20 cellular contexts compared by ENCODE assay signal in genomic region chr1:201914456-201915235, GRCh38. TPM values are rescaled to one million over a fixed set of nuclear protein-coding genes. Genes with fewer than 3 reads are reported as not detected.
A peak's percentile ranks its signal among the peaks of the same experiment; 100 is the strongest.
DNase-seq lines count a peak whose midpoint lies in the region; ATAC-seq and TF ChIP-seq lines count a peak whose summit lies in the region.
"Had no signal": no experiment of that assay in that cellular context is flagged by ENCODE, and none has a peak within 500 bp of the region (broad histone marks: within the 10 kb centered on the region; RNA-seq: fewer than 3 reads in every experiment).

No MANE protein-coding gene starts in this region.

- H3K36me3 Mint-ChIP-seq in osteocyte (ENCODE audit: unreplicated experiment) (no peaks in the 10 kb centered on the region), WTC11 (no peaks in the 10 kb centered on the region)
- H3K36me3 Mint-ChIP-seq: activated naive CD8-positive, alpha-beta T cell; naive B cell; stimulated activated memory B cell treated with anti-CD40 and anti-IgM and Interleukin-4, amounts not matched to agents 10 μg/mL and 1 μg/mL and 100 μg/mL, for 72 hours had no signal

- no peaks in the 10 kb centered on the region for H3K9me3 ChIP-seq in esophagus squamous epithelium
- H3K9me3 ChIP-seq in tibial nerve = no peaks in the 10 kb centered on the region
- H3K9me3 ChIP-seq: Caco-2, HAP-1 had no signal

- H3K4me1 ChIP-seq in esophagus squamous epithelium (peaks cover 9 to 90% (median 31%) of the 10 kb centered on the region in 3 donors), tibial nerve (peaks cover 7 to 82% (median 28%) of the 10 kb centered on the region in 4 donors)
- H3K4me1 ChIP-seq: Caco-2, HAP-1 had no signal

- peak overlapping the region; percentile 60 for H3K27ac Mint-ChIP-seq in osteocyte (ENCODE audit: unreplicated experiment)
- H3K27ac Mint-ChIP-seq in WTC11 = no peak overlapping the region
- H3K27ac Mint-ChIP-seq: activated CD8-positive, alpha-beta T cell treated with anti-CD3 and anti-CD28 coated beads, Interleukin-2, amount 10 ng/mL, durations not matched to agents 7 days and 5 days; activated naive CD8-positive, alpha-beta T cell; activated T-cell treated with anti-CD3 and anti-CD28 coated beads, Interleukin-2, amount 50 U/mL, for 72 hours; stimulated activated memory B cell treated with anti-CD40 and anti-IgM and Interleukin-4, amounts not matched to agents 10 μg/mL and 1 μg/mL and 100 μg/mL, for 72 hours had no signal

- POLR2A ChIA-PET in WTC11 (lab: Charles Lee) = no interaction called here

- H3K4me3 ChIP-seq in esophagus squamous epithelium (peak overlapping the region in 1 of 4 donors; percentile 11), tibial nerve (no peak overlapping the region)
- H3K4me3 ChIP-seq: HAP-1 had no signal

- TF ChIP-seq CTCF in esophagus squamous epithelium (IDR thresholded peaks at IDR 0.05) (no peak), osteocyte (IDR thresholded peaks at IDR 0.05) (no peak), tibial nerve (IDR thresholded peaks at IDR 0.05) (no peak), WTC11 (IDR thresholded peaks at IDR 0.05) (no peak)

- peaks cover 59% of the 10 kb centered on the region for H3K4me1 Mint-ChIP-seq in osteocyte (ENCODE audit: unreplicated experiment)
- H3K4me1 Mint-ChIP-seq in WTC11 = peaks cover 14% of the 10 kb centered on the region
- H3K4me1 Mint-ChIP-seq: stimulated activated memory B cell treated with anti-CD40 and anti-IgM and Interleukin-4, amounts not matched to agents 10 μg/mL and 1 μg/mL and 100 μg/mL, for 72 hours had no signal

- H3K9me3 Mint-ChIP-seq in osteocyte (ENCODE audit: unreplicated experiment) = no peaks in the 10 kb centered on the region
- H3K9me3 Mint-ChIP-seq in WTC11 = no peaks in the 10 kb centered on the region
- H3K9me3 Mint-ChIP-seq: activated T-cell treated with anti-CD3 and anti-CD28 coated beads, Interleukin-2, amount 50 U/mL, for 72 hours; stimulated activated memory B cell treated with anti-CD40 and anti-IgM and Interleukin-4, amounts not matched to agents 10 μg/mL and 1 μg/mL and 100 μg/mL, for 72 hours had no signal

- H3K27me3 ChIP-seq in esophagus squamous epithelium (no peaks in the 10 kb centered on the region), tibial nerve (no peaks in the 10 kb centered on the region)

- TF ChIP-seq POLR2A in esophagus squamous epithelium (IDR thresholded peaks at IDR 0.05) = no peak
- TF ChIP-seq POLR2A in tibial nerve (IDR thresholded peaks at IDR 0.05) = no peak

- CTCF ChIA-PET in WTC11 (lab: Charles Lee) = interaction anchor here (1.2 kb wide), 2 partner anchors 19 to 30 kb away, joined by 3 to 6 read pairs; no protein-coding TSS in a partner anchor

- WGBS in esophagus squamous epithelium, 2 donors = 73 to 79% methylated on average over 13 to 14 of the region's 14 CpGs
- WGBS in tibial nerve, 2 donors = 75 to 77% methylated on average over 13 to 14 of the region's 14 CpGs

- DNase-seq in NCI-H69 (lab: John Stamatoyannopoulos, UW) (peak; percentile 34), esophagus squamous epithelium (lab: John Stamatoyannopoulos, UW) (no peak), osteocyte (ENCODE audit: extremely low spot score, unreplicated experiment) (no peak), tibial nerve (ENCODE audit: low spot score in 2 of 2) (no peak), WTC11 (ENCODE audit: low spot score) (no peak), NCI-H82 (lab: John Stamatoyannopoulos, UW) (no peak), COLO668 (lab: John Stamatoyannopoulos, UW; ENCODE audit: unreplicated experiment) (no peak)
- DNase-seq: activated CD8-positive, alpha-beta T cell treated with anti-CD3 and anti-CD28 coated beads, Interleukin-2, amount 10 ng/mL, durations not matched to agents 7 days and 5 days; activated T-cell treated with anti-CD3 and anti-CD28 coated beads, Interleukin-2, amount 50 U/mL, for 72 hours; Caco-2; KBM-7; naive B cell; NCI-H2081 had no signal

- H3K27ac ChIP-seq in esophagus squamous epithelium (peak overlapping the region; percentile 27 to 91 (median 78)), tibial nerve (peak overlapping the region; percentile 30 to 91 (median 70))

- intact Hi-C loops in esophagus squamous epithelium (cut with DNase I) = no loop called here

- H3K36me3 ChIP-seq in esophagus squamous epithelium (no peaks in the 10 kb centered on the region), tibial nerve (no peaks in the 10 kb centered on the region)
- H3K36me3 ChIP-seq: HAP-1 had no signal

- ATAC-seq in WTC11 = no peak
- ATAC-seq: activated CD8-positive, alpha-beta T cell treated with anti-CD3 and anti-CD28 coated beads, Interleukin-2, amount 10 ng/mL, durations not matched to agents 7 days and 5 days; activated T-cell treated with anti-CD3 and anti-CD28 coated beads, Interleukin-2, amount 50 U/mL, for 72 hours; Panc1; stimulated activated memory B cell treated with anti-CD40 and anti-IgM and Interleukin-4, amounts not matched to agents 10 μg/mL and 1 μg/mL and 100 μg/mL, for 72 hours had no signal

- no peak overlapping the region for H3K4me3 Mint-ChIP-seq in osteocyte (ENCODE audit: unreplicated experiment)
- H3K4me3 Mint-ChIP-seq in WTC11 = no peak overlapping the region
- H3K4me3 Mint-ChIP-seq: activated CD8-positive, alpha-beta T cell treated with anti-CD3 and anti-CD28 coated beads, Interleukin-2, amount 10 ng/mL, durations not matched to agents 7 days and 5 days; activated naive CD8-positive, alpha-beta T cell; activated T-cell treated with anti-CD3 and anti-CD28 coated beads, Interleukin-2, amount 50 U/mL, for 72 hours; naive B cell; stimulated activated memory B cell treated with anti-CD40 and anti-IgM and Interleukin-4, amounts not matched to agents 10 μg/mL and 1 μg/mL and 100 μg/mL, for 72 hours had no signal

- no peak for TF ChIP-seq EP300 in tibial nerve (IDR thresholded peaks at IDR 0.05)

- H3K27me3 Mint-ChIP-seq in osteocyte (ENCODE audit: unreplicated experiment) = no peaks in the 10 kb centered on the region
- H3K27me3 Mint-ChIP-seq in WTC11 (ENCODE audit: low read depth) = no peaks in the 10 kb centered on the region

TF ChIP-seq in WTC11, 78 proteins besides CTCF, POLR2A, EP300 and RAD21:
- TF ChIP-seq ZBTB43 (CRISPR knock-in tag; IDR thresholded peaks at IDR 0.05) = no peak
- TF ChIP-seq OVOL2 (CRISPR knock-in tag; IDR thresholded peaks at IDR 0.05; ENCODE audit: borderline replicate concordance) = no peak
- TF ChIP-seq NFE2L1 (CRISPR knock-in tag; IDR thresholded peaks at IDR 0.05) = no peak
- no peak for TF ChIP-seq USF1 (CRISPR knock-in tag; IDR thresholded peaks at IDR 0.05)
- no peak for TF ChIP-seq ATF1 (CRISPR knock-in tag; IDR thresholded peaks at IDR 0.05)

RNA-seq across cellular contexts. Expression of gene SHISA4, which starts 25.9 kb away (rescaled TPM):
- total RNA-seq in esophagus squamous epithelium (10 to 100 TPM in 1 of 4 donors, 1 to 10 TPM in 3; 3.3 to 12.3 (median 5.6) TPM), osteocyte (31.4 and 32.1 TPM in 2 replicates), tibial nerve (10 to 100 TPM; 42.6 to 76.6 (median 66.4) TPM), WTC11 (2021) (6.3 to 9.9 TPM (median 8.1 TPM) in 3 replicates)

RNA-seq across cellular contexts. Expression of gene LMOD1, which starts 31.7 kb away (rescaled TPM):
- total RNA-seq in esophagus squamous epithelium = 100 to 1,000 TPM in 1 of 4 donors, 10 to 100 TPM in 2, 1 to 10 TPM in 1; 8.3 to 157 (median 38.6) TPM
- 15.1 and 15.9 TPM in 2 replicates for total RNA-seq in osteocyte
- 100 to 1,000 TPM in 2 of 4 donors, 10 to 100 TPM in 2; 86.9 to 165 (median 107) TPM for total RNA-seq in tibial nerve
- total RNA-seq in WTC11 (2021) = 1.5 to 1.9 TPM (median 1.6 TPM) in 3 replicates
- total RNA-seq: activated CD8-positive, alpha-beta T cell treated with anti-CD3 and anti-CD28 coated beads, Interleukin-2, amount 10 ng/mL, durations not matched to agents 7 days and 5 days; activated T-cell treated with anti-CD3 and anti-CD28 coated beads, Interleukin-2, amount 50 U/mL, for 72 hours; dermis microvascular lymphatic vessel endothelial cell; SK-MEL-5; T-helper 2 cell treated with Interferon-gamma antibody and Interleukin-4, amounts not matched to agents 100 ng/mL and 5 ng/mL, for 36 hours had no signal

RNA-seq across cellular contexts. Expression of gene TIMM17A, which starts 40.7 kb away (rescaled TPM):
- total RNA-seq in esophagus squamous epithelium = 10 to 100 TPM; 18.7 to 44.6 (median 34.6) TPM
- 48.0 and 50.8 TPM in 2 replicates for total RNA-seq in osteocyte
- total RNA-seq in tibial nerve = 10 to 100 TPM; 16.2 to 31.8 (median 21.0) TPM
- total RNA-seq in WTC11 (2021) = 50.3 to 56.1 TPM (median 51.2 TPM) in 3 replicates
